ENCODE assay signal across 20 cellular contexts in the genomic region with DNA sequence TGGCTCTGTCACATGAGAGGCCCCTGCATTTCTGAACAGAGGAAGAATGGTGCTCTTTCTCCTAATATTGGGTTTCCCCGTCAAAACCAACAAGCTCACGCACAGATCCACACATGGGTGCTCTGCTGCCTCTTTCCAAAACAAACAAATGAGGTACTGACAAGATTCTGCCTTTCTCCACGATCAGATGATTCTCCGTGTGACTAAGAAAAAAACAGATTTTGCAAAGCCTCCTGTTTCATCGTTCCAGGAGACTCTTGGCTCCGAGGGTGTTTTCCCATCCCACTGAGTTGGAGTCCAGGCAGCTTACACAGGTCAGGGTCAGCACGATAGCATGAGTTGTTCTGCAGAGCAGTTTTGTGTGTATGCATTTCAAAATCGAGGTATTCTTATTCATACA.
DNase-seq lines count a peak whose midpoint lies in the region; ATAC-seq and TF ChIP-seq lines count a peak whose summit lies in the region.
"Had no signal": no experiment of that assay in that cellular context is flagged by ENCODE, and none has a peak within 500 bp of the region (broad histone marks: within the 10 kb centered on the region; RNA-seq: fewer than 3 reads in every experiment).

No MANE protein-coding gene starts in this region.

- intact Hi-C loops in cardiac septum (cut with DNase I), result no loop called here

- no peaks in the 10 kb centered on the region for H3K27me3 ChIP-seq in brain microvascular endothelial cell (replicated peaks)

- no peak overlapping the region for H3K27ac ChIP-seq in brain microvascular endothelial cell
- H3K27ac ChIP-seq: psoas muscle, SK-N-MC had no signal

- no peak for ATAC-seq in HG03135 (IDR thresholded peaks at IDR 0.05; ENCODE audit: unreplicated experiment)
- ATAC-seq: activated CD4-positive, alpha-beta T cell treated with anti-CD3 and anti-CD28 coated beads for 36 hours; left ventricle myocardium superior; psoas muscle had no signal

- no peaks in the 10 kb centered on the region for H3K36me3 ChIP-seq in brain microvascular endothelial cell (replicated peaks)

- TF ChIP-seq CTCF in brain microvascular endothelial cell (IDR thresholded peaks at IDR 0.05; ENCODE audit: low read depth, low read length, missing control alignments), result no peak

- H3K4me3 ChIP-seq in brain microvascular endothelial cell (ENCODE audit: low read depth, low read length) (no peak overlapping the region), skeletal muscle cell (ENCODE audit: low read depth, low read length) (no peak overlapping the region)
- H3K4me3 ChIP-seq: psoas muscle, SK-N-MC had no signal

- DNase-seq in Caki2 (ENCODE audit: low read depth) (peak; percentile 72), brain microvascular endothelial cell (peak; percentile 22), foreskin melanocyte (peak; percentile 67), skeletal muscle cell (ENCODE audit: low read depth) (peak; percentile 73), SKM-1 (lab: John Stamatoyannopoulos, UW; ENCODE audit: unreplicated experiment) (no peak), KG1 (lab: John Stamatoyannopoulos, UW) (no peak), cardiac septum (ENCODE audit: low spot score) (no peak)
- DNase-seq: activated CD4-positive, alpha-beta T cell treated with anti-CD3 and anti-CD28 coated beads for 36 hours; activated effector memory CD4-positive, alpha-beta T cell treated with anti-CD3 and anti-CD28 coated beads, Interleukin-2, amount 50 U/mL, for 16 hours; aorta; DMS 273 treated with DMSO at 0.1 percent for 48 hours; effector CD4-positive, alpha-beta T cell; H9; left ventricle myocardium superior; NCI-H2029 treated with DMSO at 0.1 percent for 48 hours; NCI-H526 treated with DMSO at 0.1 percent for 48 hours; psoas muscle; T1000 had no signal

- in situ Hi-C loops in Caki2 (cut with HindIII; ENCODE audit: low pct_unique_long_range_greater_than_20kb, low sequenced_read_pairs), result no loop called here
- in situ Hi-C loops in brain microvascular endothelial cell (cut with HindIII; ENCODE audit: low pct_ligation_motif_present, low sequenced_read_pairs), result no loop called here

Comparison
In these comparisons a context has a peak if more than half of its experiments do, and no peak if none do; other contexts are left out.
1. DNase-seq: peak in Caki2 (single experiment), brain microvascular endothelial cell (single experiment), foreskin melanocyte (single experiment) and skeletal muscle cell (single experiment); none in SKM-1 (single experiment), KG1 (single experiment) and cardiac septum (single experiment).